Comparison of ENCODE assay signal across 9 cellular contexts in genomic region chr21:33324311-33325221, GRCh38. TPM values are rescaled to one million over a fixed set of nuclear protein-coding genes. Genes with fewer than 3 reads are reported as not detected.
DNase-seq lines count a peak whose midpoint lies in the region; ATAC-seq and TF ChIP-seq lines count a peak whose summit lies in the region.
"Had no signal": no experiment of that assay in that cellular context is flagged by ENCODE, and none has a peak within 500 bp of the region (broad histone marks: within the 10 kb centered on the region; RNA-seq: fewer than 3 reads in every experiment).

Gene IFNAR1, plus strand, starts transcription at chr21:33324970. Its CDS starts 86 bp downstream, at chr21:33325056.

- ATAC-seq in HG03432 (IDR thresholded peaks at IDR 0.05; ENCODE audit: unreplicated experiment): peak; percentile 82

- DNase-seq in Ammon's horn (ENCODE audit: low spot score) (peak; percentile 99), NCI-H460 (ENCODE audit: extremely low read depth, low read depth) (peak; percentile 96), chondrocyte (ENCODE audit: low spot score) (peak; percentile 100), kidney glomerular epithelial cell (lab: John Stamatoyannopoulos, UW) (peak; percentile 97)
- DNase-seq in activated CD4-positive, alpha-beta T cell treated with anti-CD3 and anti-CD28 coated beads for 1 hour: peak; percentile 98
- DNase-seq in stimulated activated CD4-positive, alpha-beta T cell treated with anti-CD3 and anti-CD28 coated beads, Interleukin-1b, Interleukin-23, amount 100 ng/mL, for 1 hour (ENCODE audit: low read depth in 2 of 2): peak; percentile 97 to 99

- no peaks in the 10 kb centered on the region for H3K36me3 Mint-ChIP-seq in chondrocyte (ENCODE audit: low read depth)

- H3K27me3 Mint-ChIP-seq in chondrocyte (ENCODE audit: low read depth): no peaks in the 10 kb centered on the region
- H3K27me3 Mint-ChIP-seq: dendritic cell treated with granulocyte-macrophage colony-stimulating factor and Interleukin-4, amounts not matched to agents 40 ng/mL and 50 ng/mL, for 4 days had no signal

- H3K27ac Mint-ChIP-seq in chondrocyte (ENCODE audit: unreplicated experiment): no peak within 1 kb of the TSS
- H3K27ac Mint-ChIP-seq: dendritic cell treated with granulocyte-macrophage colony-stimulating factor and Interleukin-4, amounts not matched to agents 40 ng/mL and 50 ng/mL, for 4 days had no signal

- TF ChIP-seq CTCF in chondrocyte (IDR thresholded peaks at IDR 0.05): peak; percentile 29

- no peak within 1 kb of the TSS for H3K4me3 Mint-ChIP-seq in chondrocyte (ENCODE audit: unreplicated experiment)

- H3K9me3 Mint-ChIP-seq in chondrocyte (ENCODE audit: low read depth): no peaks in the 10 kb centered on the region
- H3K9me3 Mint-ChIP-seq: dendritic cell treated with granulocyte-macrophage colony-stimulating factor and Interleukin-4, amounts not matched to agents 40 ng/mL and 50 ng/mL, for 4 days had no signal

- peak; percentile 90 for TF ChIP-seq POLR2A in GM19193 (IDR thresholded peaks at IDR 0.05; ENCODE audit: extremely low read depth, insufficient read depth, insufficient read length)

- H3K4me1 Mint-ChIP-seq in chondrocyte (ENCODE audit: low read depth): peaks cover 23% of the 10 kb centered on the region

RNA-seq across cellular contexts. Expression of gene IFNAR1, which starts in this region (rescaled TPM):
- total RNA-seq in NCI-H460 (2014; rRNA removed; shearing (Covaris generic)): 7.6 and 11.0 TPM in 2 replicates
- polyA plus RNA-seq in NCI-H460 (2014; cell fraction: nucleus; rRNA removed): 1.9 and 2.3 TPM in 2 replicates
- total RNA-seq in chondrocyte: 40.3 to 52.3 TPM (median 47.7 TPM) in 3 replicates

Comparison
In these comparisons a context has a peak if more than half of its experiments do, and no peak if none do; other contexts are left out.
1. Peak in every context shown above with its lines: DNase-seq and ATAC-seq.